In the genomic region with DNA sequence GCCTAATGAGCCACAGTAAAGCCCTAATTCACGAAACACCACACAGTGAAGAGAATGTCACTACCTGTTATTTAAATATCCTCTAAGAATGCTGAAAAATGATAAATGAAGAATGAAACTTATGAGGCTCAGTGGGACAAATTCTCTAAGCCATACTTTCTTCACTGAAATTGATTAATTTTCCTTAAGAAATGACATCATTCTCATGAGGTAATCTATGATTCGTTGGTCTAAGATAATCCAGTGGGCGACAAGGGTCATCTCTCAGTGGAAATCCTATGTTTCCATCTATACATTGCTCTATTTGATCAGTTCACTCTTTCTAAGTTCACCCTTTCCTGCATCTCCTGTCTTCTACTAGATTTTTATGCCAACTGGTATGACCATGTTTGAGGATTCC, we compare ENCODE assay signal across 11 cellular contexts.
"Had no signal": no experiment of that assay in that cellular context is flagged by ENCODE, and none has a peak within 500 bp of the region (broad histone marks: within the 10 kb centered on the region; RNA-seq: fewer than 3 reads in every experiment).

No MANE protein-coding gene starts in this region.

- H3K4me3 ChIP-seq: GM23248, GM23338, HAP-1 had no signal

- H3K4me3 Mint-ChIP-seq: GM23338, H9, HFFc6 had no signal

- H3K27ac Mint-ChIP-seq: GM23338, H9, HFFc6 had no signal

- H3K27ac ChIP-seq: GM23248 had no signal

- H3K4me1 Mint-ChIP-seq: GM23338, H9 had no signal

- FAIRE-seq: H1, H54 had no signal

- H3K4me1 ChIP-seq: HAP-1 had no signal

- H3K9me3 ChIP-seq: HAP-1 had no signal

- H3K9ac ChIP-seq: GM23248 had no signal

- H3K36me3 ChIP-seq: HAP-1 had no signal

- ATAC-seq: GM23338, HCT116 had no signal

- H3K4me2 ChIP-seq: GM23338 had no signal

- H2AFZ ChIP-seq: GM23248, GM23338 had no signal

- DNase-seq: GM23248, GOT3, H7, H9, HCEC 1CT, HFFc6 had no signal
